13 cellular contexts compared by ENCODE assay signal in the genomic region with DNA sequence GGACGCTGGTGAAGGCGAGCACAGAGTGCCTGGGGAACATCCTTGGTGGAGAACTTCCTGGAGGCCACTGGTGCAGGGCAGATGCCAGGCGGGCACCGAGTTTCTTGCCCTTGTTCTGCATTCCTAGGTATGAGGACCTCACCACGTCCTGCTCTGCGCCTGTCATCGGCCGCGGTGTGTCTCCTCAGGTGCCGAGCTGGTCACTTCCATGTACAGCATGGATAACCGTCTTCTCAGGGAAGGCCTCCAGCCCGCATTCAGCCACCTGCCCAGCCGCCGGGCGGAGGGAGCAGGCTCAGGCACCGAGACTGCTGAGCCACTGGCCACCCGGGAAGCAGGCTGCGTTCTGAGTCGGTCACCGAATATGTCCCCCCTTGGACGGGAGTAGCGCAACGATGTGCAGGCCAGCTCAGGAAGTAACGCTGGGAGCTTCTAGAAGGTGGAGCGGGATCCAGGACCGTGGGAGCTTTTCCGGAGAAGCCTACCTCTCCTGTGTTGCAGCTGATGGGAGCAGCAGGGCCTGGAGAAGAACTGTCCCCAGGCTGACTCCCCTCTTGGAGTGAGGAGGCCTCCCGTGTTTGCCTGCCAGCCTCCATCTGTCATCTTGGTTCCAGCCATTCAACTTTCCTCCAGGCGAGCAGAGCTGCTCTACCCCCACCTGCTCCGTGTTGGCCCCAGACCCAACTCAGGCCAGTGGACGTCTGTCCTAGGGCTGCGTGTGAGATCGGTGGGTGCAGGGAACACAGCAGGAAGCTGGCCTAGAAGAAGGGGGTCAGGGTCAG. TPM values are rescaled to one million over a fixed set of nuclear protein-coding genes. Genes with fewer than 3 reads are reported as not detected.
DNase-seq lines count a peak whose midpoint lies in the region; ATAC-seq and TF ChIP-seq lines count a peak whose summit lies in the region.
"Had no signal": no experiment of that assay in that cellular context is flagged by ENCODE, and none has a peak within 500 bp of the region (broad histone marks: within the 10 kb centered on the region; RNA-seq: fewer than 3 reads in every experiment).

No MANE protein-coding gene starts in this region.

- no peak for ATAC-seq in CD8-positive, alpha-beta T cell
- no peak for ATAC-seq in naive thymus-derived CD8-positive, alpha-beta T cell
- no peak for ATAC-seq in GM21576 (IDR thresholded peaks at IDR 0.05; ENCODE audit: unreplicated experiment)
- ATAC-seq in GM18907 (IDR thresholded peaks at IDR 0.05; ENCODE audit: unreplicated experiment), result no peak

- H3K27me3 ChIP-seq in CD8-positive, alpha-beta T cell (ENCODE audit: insufficient read depth, low read length), result no peaks in the 10 kb centered on the region

- intact Hi-C loops in CD8-positive, alpha-beta T cell (cut with DNase I, micrococcal nuclease), result loop anchor here in 1 of 2 experiments (10.0 kb wide), 1 partner anchor 452 kb away; no protein-coding TSS in a partner anchor

- H3K27me3 Mint-ChIP-seq in CD8-positive, alpha-beta T cell (ENCODE audit: low read depth), result peaks cover 3% of the 10 kb centered on the region
- peaks cover 0 to 7% (median 0%) of the 10 kb centered on the region in 5 donors for H3K27me3 Mint-ChIP-seq in naive thymus-derived CD8-positive, alpha-beta T cell

- H3K27ac ChIP-seq in CD8-positive, alpha-beta T cell (ENCODE audit: low read depth, low read length), result no peak overlapping the region
- H3K27ac ChIP-seq in angular gyrus (ENCODE audit: low read depth, low read length), result peak overlapping the region; percentile 41

- CTCF ChIA-PET in CD8-positive, alpha-beta T cell (lab: Charles Lee), result interaction anchor here (0.6 to 5.6 kb wide), 5 partner anchors 8 to 304 kb away, joined by 3 to 29 read pairs (median 5); no protein-coding TSS in a partner anchor

- DNase-seq in NCI-H1694 treated with DMSO at 0.1 percent for 48 hours (lab: John Stamatoyannopoulos, UW) (peak; percentile 25), NCI-H1694 (lab: John Stamatoyannopoulos, UW) (no peak), glomerular visceral epithelial cell (ENCODE audit: extremely low spot score) (no peak)
- no peak for DNase-seq in CD8-positive, alpha-beta T cell
- no peak for DNase-seq in naive thymus-derived CD8-positive, alpha-beta T cell
- DNase-seq: activated effector memory CD4-positive, alpha-beta T cell treated with anti-CD3 and anti-CD28 coated beads, Interleukin-2, amount 50 U/mL, for 16 hours; HCEC 1CT; hypothalamus; NCI-H774; stimulated activated CD4-positive, alpha-beta T cell treated with anti-CD3 and anti-CD28 coated beads, Interleukin-1b, Interleukin-23, amount 100 ng/mL, for 48 hours had no signal

- TF ChIP-seq CTCF in CD8-positive, alpha-beta T cell (IDR thresholded peaks at IDR 0.05), result no peak

- peak overlapping the region; percentile 80 for H3K4me3 Mint-ChIP-seq in CD8-positive, alpha-beta T cell
- peak overlapping the region; percentile 61 to 87 (median 81) for H3K4me3 Mint-ChIP-seq in naive thymus-derived CD8-positive, alpha-beta T cell

- no peak overlapping the region for H3K27ac Mint-ChIP-seq in CD8-positive, alpha-beta T cell
- peak overlapping the region in 3 of 10 donors; percentile 52 to 61 (median 56) for H3K27ac Mint-ChIP-seq in naive thymus-derived CD8-positive, alpha-beta T cell

- no peaks in the 10 kb centered on the region for H3K9me3 ChIP-seq in CD8-positive, alpha-beta T cell (ENCODE audit: low read length)

- no peaks in the 10 kb centered on the region for H3K36me3 Mint-ChIP-seq in CD8-positive, alpha-beta T cell
- no peaks in the 10 kb centered on the region for H3K36me3 Mint-ChIP-seq in naive thymus-derived CD8-positive, alpha-beta T cell

- no peaks in the 10 kb centered on the region for H3K36me3 ChIP-seq in CD8-positive, alpha-beta T cell (ENCODE audit: insufficient read depth, low read length)

- H3K9me3 Mint-ChIP-seq in CD8-positive, alpha-beta T cell, result no peaks in the 10 kb centered on the region
- no peaks in the 10 kb centered on the region for H3K9me3 Mint-ChIP-seq in naive thymus-derived CD8-positive, alpha-beta T cell

- H3K4me3 ChIP-seq in CD8-positive, alpha-beta T cell (ENCODE audit: low read depth, low read length), result no peak overlapping the region

- POLR2A ChIA-PET in CD8-positive, alpha-beta T cell (lab: Charles Lee), result interaction anchor here (1.6 kb wide), 1 partner anchor 9 kb away, joined by 5 read pairs; no protein-coding TSS in a partner anchor
- POLR2A ChIA-PET in naive thymus-derived CD8-positive, alpha-beta T cell (lab: Charles Lee), result interaction anchor here (0.6 to 1.9 kb wide), 3 partner anchors 9 to 42 kb away, joined by 3 to 7 read pairs (median 5); a partner anchor contains a TSS

- peaks cover 25% of the 10 kb centered on the region for H3K4me1 Mint-ChIP-seq in CD8-positive, alpha-beta T cell (ENCODE audit: low read depth)
- peaks cover 12 to 33% (median 21%) of the 10 kb centered on the region in 4 donors for H3K4me1 Mint-ChIP-seq in naive thymus-derived CD8-positive, alpha-beta T cell

- peaks cover 11% of the 10 kb centered on the region for H3K4me1 ChIP-seq in CD8-positive, alpha-beta T cell (ENCODE audit: insufficient read depth, low read length)

RNA-seq across cellular contexts. Expression of a gene that starts 2.1 kb away (rescaled TPM):
- total RNA-seq in CD8-positive, alpha-beta T cell, result 1 to 10 TPM; 8.5 to 9.1 TPM
- 10 to 100 TPM in 1 of 2 experiments, 1 to 10 TPM in 1; 7.4 to 11.7 TPM for total RNA-seq in naive thymus-derived CD8-positive, alpha-beta T cell
- 1 to 10 TPM; 2.2 to 6.9 (median 2.6) TPM for polyA plus RNA-seq in naive thymus-derived CD8-positive, alpha-beta T cell

RNA-seq across cellular contexts. Expression of a gene that starts 41.2 kb away (rescaled TPM):
- total RNA-seq in CD8-positive, alpha-beta T cell, result 10 to 100 TPM; 10.6 to 11.5 TPM
- 10 to 100 TPM; 40.1 to 47.6 TPM for total RNA-seq in naive thymus-derived CD8-positive, alpha-beta T cell
- 10 to 100 TPM; 41.3 to 43.2 (median 41.6) TPM for polyA plus RNA-seq in naive thymus-derived CD8-positive, alpha-beta T cell
